ENCODE assay signal across 16 cellular contexts in genomic region chr9:132185164-132186009, GRCh38. TPM values are rescaled to one million over a fixed set of nuclear protein-coding genes. Genes with fewer than 3 reads are reported as not detected.
A peak's percentile ranks its signal among the peaks of the same experiment; 100 is the strongest.
DNase-seq lines count a peak whose midpoint lies in the region; ATAC-seq, FAIRE-seq and TF ChIP-seq lines count a peak whose summit lies in the region.
"Had no signal": no experiment of that assay in that cellular context is flagged by ENCODE, and none has a peak within 500 bp of the region (broad histone marks: within the 10 kb centered on the region; RNA-seq: fewer than 3 reads in every experiment).

No MANE protein-coding gene starts in this region.

- H4K20me1 ChIP-seq in H1 (replicated peaks in 1 of 2; ENCODE audit: control insufficient read depth in 1 of 2, insufficient read depth in 2 of 2, low read length in 2 of 2), result no peaks in the 10 kb centered on the region

- no peak overlapping the region for H2AFZ ChIP-seq in H1 (ENCODE audit: low read length)

- peak overlapping the region; percentile 92 to 97 (median 96) for H3K27ac Mint-ChIP-seq in nephron
- H3K27ac Mint-ChIP-seq: T-cell had no signal

- H4K91ac ChIP-seq in H1 (replicated peaks; ENCODE audit: insufficient read length, low read length), result peak overlapping the region; percentile 44

- no peak for TF ChIP-seq POLR2A in H1 (IDR thresholded peaks at IDR 0.05; ENCODE audit: control extremely low read depth in 1 of 2, low read depth in 2 of 2, low read length in 2 of 2)

- H3K4me2 ChIP-seq in H1 (ENCODE audit: insufficient read depth in 1 of 2, low read depth in 2 of 2, low read length in 2 of 2), result peak overlapping the region; percentile 4 to 37

- H2BK15ac ChIP-seq in H1 (ENCODE audit: low read length), result no peak overlapping the region

- H2AK5ac ChIP-seq in H1 (ENCODE audit: low read depth, low read length), result 0 out of 2 replicates have a peak overlapping the region, but pooled peaks have one; percentile 75

- no peaks in the 10 kb centered on the region for H3K9me3 Mint-ChIP-seq in nephron
- H3K9me3 Mint-ChIP-seq: T-cell had no signal

- H2BK12ac ChIP-seq in H1 (ENCODE audit: low read depth, low read length), result no peak overlapping the region

- no peaks in the 10 kb centered on the region for H3K79me2 ChIP-seq in H1 (ENCODE audit: control insufficient read depth in 1 of 2, insufficient read depth in 2 of 2, low read length in 2 of 2)

- peak overlapping the region; percentile 21 to 55 (median 37) for H3K4me3 Mint-ChIP-seq in nephron
- H3K4me3 Mint-ChIP-seq: naive B cell, T-cell had no signal

- ATAC-seq in GM19467 (IDR thresholded peaks at IDR 0.05; ENCODE audit: unreplicated experiment), result no peak
- ATAC-seq in GM19324 (IDR thresholded peaks at IDR 0.05; ENCODE audit: low FRiP score, unreplicated experiment), result no peak
- ATAC-seq: activated CD4-positive, CD25-positive, alpha-beta regulatory T cell treated with anti-CD3 and anti-CD28 coated beads, Interleukin-2, amount 50 U/mL, for 24 hours; heart left ventricle; T-cell had no signal

- H3K18ac ChIP-seq in H1 (ENCODE audit: extremely low read depth, low read length), result no peak overlapping the region; the same call in 1 of the 2 replicates

- H3K23me2 ChIP-seq in H1 (ENCODE audit: low read depth, low read length), result no peaks in the 10 kb centered on the region

- POLR2A ChIA-PET in H1 (lab: Charles Lee; ENCODE audit: partially characterized antibody), result interaction anchor here (0.6 to 1.4 kb wide), 5 partner anchors 14 to 60 kb away, joined by 3 to 5 read pairs (median 3); no protein-coding TSS in a partner anchor

- no peak overlapping the region for H3K9ac ChIP-seq in H1 (replicated peaks in 1 of 4; ENCODE audit: extremely low read depth in 1 of 4, low read depth in 3 of 4, low read length in 3 of 4)

- H3K4me3 ChIP-seq in H1 (ENCODE audit: extremely low read depth in 1 of 4, insufficient read depth in 2 of 4, low read depth in 3 of 4, low read length in 4 of 4), result peak overlapping the region in 2 of 4 experiments; percentile 19 to 45; a peak in 4 of 8 replicates
- H3K4me3 ChIP-seq: heart left ventricle had no signal

- H3K9me3 ChIP-seq in H1 (ENCODE audit: insufficient read depth in 2 of 2, low read depth in 1 of 2, low read length in 1 of 2), result no peaks in the 10 kb centered on the region
- H3K9me3 ChIP-seq: heart left ventricle had no signal

- H3K56ac ChIP-seq in H1 (replicated peaks; ENCODE audit: insufficient read length, low read depth, low read length), result no peak overlapping the region

- H3K36me3 ChIP-seq in H1 (ENCODE audit: control insufficient read depth in 2 of 4, insufficient read depth in 4 of 4, low read length in 3 of 4), result no peaks in the 10 kb centered on the region
- H3K36me3 ChIP-seq: heart left ventricle had no signal

- H3K23ac ChIP-seq in H1 (ENCODE audit: insufficient read length), result no peak overlapping the region

- peaks cover 8 to 53% (median 35%) of the 10 kb centered on the region in 4 experiments for H3K4me1 ChIP-seq in H1 (replicated peaks in 1 of 4; ENCODE audit: control insufficient read depth in 3 of 4, insufficient read depth in 4 of 4, low read length in 3 of 4)

- DNase-seq in Daoy (ENCODE audit: low read depth) (peak; percentile 46), NCI-H510A (lab: John Stamatoyannopoulos, UW) (peak; percentile 51), H1 (ENCODE audit: low read depth in 1 of 2, low spot score in 2 of 2) (no peak), NCI-H526 treated with DMSO at 0.1 percent for 48 hours (lab: John Stamatoyannopoulos, UW) (no peak)
- DNase-seq in effector CD4-positive, alpha-beta T cell, result no peak
- DNase-seq: activated effector memory CD4-positive, alpha-beta T cell treated with Interleukin-2 at 50 U/mL for 16 hours; heart left ventricle; naive B cell; NCI-H2029 treated with DMSO at 0.1 percent for 48 hours; T-cell had no signal

- H4K8ac ChIP-seq in H1 (ENCODE audit: extremely low read depth, insufficient read depth, low read length), result 0 out of 2 replicates have a peak overlapping the region, but pooled peaks have one; percentile 43

- H3K27ac ChIP-seq in H1 (ENCODE audit: low read depth, low read length), result no peak overlapping the region

- no peak overlapping the region for H2BK120ac ChIP-seq in H1 (replicated peaks; ENCODE audit: low read depth, low read length)

- TF ChIP-seq EP300 in H1 (IDR thresholded peaks at IDR 0.05; ENCODE audit: borderline replicate concordance in 1 of 2, low read depth in 2 of 2, low read length in 2 of 2), result no peak

- H3K27me3 ChIP-seq in H1 (replicated peaks in 1 of 4; ENCODE audit: control insufficient read depth in 3 of 4, extremely low read depth in 1 of 4, insufficient read depth in 3 of 4, low read length in 3 of 4), result peaks cover 0 to 23% (median 16%) of the 10 kb centered on the region in 4 experiments; a peak in 6 of 7 replicates

- CTCF ChIA-PET in H1 (lab: Charles Lee; ENCODE audit: partially characterized antibody), result interaction anchor here (0.6 to 15.4 kb wide), 11 partner anchors 8 to 422 kb away, joined by 3 to 203 read pairs (median 3); no protein-coding TSS in a partner anchor

- H3K27me3 Mint-ChIP-seq in nephron (ENCODE audit: low read depth), result peaks cover 35% of the 10 kb centered on the region

- WGBS in H1 (ENCODE audit: extremely low coverage in 1 of 2, insufficient coverage in 1 of 2, insufficient read length in 1 of 2, insufficient replicate concordance in 2 of 2, low coverage in 1 of 2, low lambda C conversion rate in 2 of 2, missing lambda C conversion rate in 1 of 2), 2 experiments, result 32% methylated on average over 9 of the region's 18 CpGs; no CpG with 5 or more reads in 1 of the 2 experiments

- no peaks in the 10 kb centered on the region for H3K79me1 ChIP-seq in H1 (ENCODE audit: low read depth, low read length)

- H3K4ac ChIP-seq in H1 (replicated peaks; ENCODE audit: insufficient read length, low read depth, low read length), result no peak overlapping the region

- H2BK20ac ChIP-seq in H1 (ENCODE audit: low read length), result no peak overlapping the region; the same call in 1 of the 2 replicates

- H3K36me3 Mint-ChIP-seq in nephron (ENCODE audit: low read depth), result no peaks in the 10 kb centered on the region
- H3K36me3 Mint-ChIP-seq: naive B cell, T-cell had no signal

- no peak overlapping the region for H4K5ac ChIP-seq in H1 (ENCODE audit: insufficient read length, low read depth, low read length)

- no peak for TF ChIP-seq CTCF in H1 (IDR thresholded peaks at IDR 0.05; ENCODE audit: control extremely low read depth in 1 of 3, insufficient read depth in 1 of 3, low read depth in 1 of 3, low read length in 3 of 3)
- TF ChIP-seq CTCF in nephron (IDR thresholded peaks at IDR 0.05; ENCODE audit: unreplicated experiment in 3 of 3), result no peak

- TF ChIP-seq RAD21 in H1 (IDR thresholded peaks at IDR 0.05 in 1 of 2, conservative IDR thresholded peaks at IDR 0.05 in 1 of 2; ENCODE audit: low read depth in 2 of 2, low read length in 2 of 2), result no peak

- no peak overlapping the region; the same call in 1 of the 2 replicates for H2BK5ac ChIP-seq in H1 (ENCODE audit: low read depth, low read length)

- H3K14ac ChIP-seq in H1 (ENCODE audit: insufficient read length), result no peak overlapping the region

- H3K4me1 Mint-ChIP-seq in nephron, result peaks cover 44% of the 10 kb centered on the region
- H3K4me1 Mint-ChIP-seq: T-cell had no signal

- FAIRE-seq in H1 (lab: Jason Lieb, UNC), result no peak
- FAIRE-seq: colon, D721Med had no signal

TF ChIP-seq in H1, 55 proteins besides CTCF, POLR2A, EP300 and RAD21:
- TF ChIP-seq CTBP2 (IDR thresholded peaks at IDR 0.05; ENCODE audit: borderline replicate concordance, insufficient read depth, insufficient read length, low read length), result no peak
- no peak for TF ChIP-seq SRF (IDR thresholded peaks at IDR 0.05; ENCODE audit: low read depth, low read length)
- peak; percentile 19; the same call in 1 of the 2 replicates for TF ChIP-seq EGR1 (IDR thresholded peaks at IDR 0.05; ENCODE audit: borderline replicate concordance, low read depth, low read length)
- TF ChIP-seq SIRT6 (IDR thresholded peaks at IDR 0.05; ENCODE audit: low read length), result no peak
- no peak for TF ChIP-seq NRF1 (IDR thresholded peaks at IDR 0.05; ENCODE audit: low read depth, low read length)

RNA-seq across cellular contexts. Expression of gene NTNG2, which starts 23.5 kb away (rescaled TPM):
- 1.9 and 2.6 TPM in 2 replicates for total RNA-seq in Daoy (2014; rRNA removed; shearing (Covaris generic))
- 0.52 and 1.4 TPM in 2 replicates for total RNA-seq in H1 (2021; fragmentation: NEBNext Ultra II Directional; extraction: Animal tissue kit (Norgen Biotek cat#: 25700))
- 1.2 and 1.5 TPM in 2 replicates for polyA plus RNA-seq in H1 (2011; rRNA removed)
- 2.6 TPM for polyA plus RNA-seq in H1 (2011; cell fraction: cytosol; rRNA removed)
- 2.6 TPM for polyA plus RNA-seq in H1 (2011; cell fraction: nucleus; rRNA removed)
- 0.29 to 2.3 TPM (median 1.3 TPM) in 4 replicates for polyA plus RNA-seq in H1 (2012, experiment 1 of 2)
- 0.37 TPM for polyA plus RNA-seq in H1 (2012, experiment 2 of 2)
- 0.30 TPM for polyA plus RNA-seq in H1 (2013, experiment 1 of 2)
- polyA plus RNA-seq in H1 (2013, experiment 2 of 2), result 0.61 TPM
- polyA minus RNA-seq in H1 (2011; rRNA and poly(A)+ RNA removed), result 0.57 and 0.80 TPM in 2 replicates
- 1.7 TPM for polyA minus RNA-seq in H1 (2011; cell fraction: cytosol; rRNA and poly(A)+ RNA removed)
- polyA minus RNA-seq in H1 (2011; cell fraction: nucleus; rRNA and poly(A)+ RNA removed), result 1.1 TPM

Comparison
In these comparisons a context has a peak if more than half of its experiments do, and no peak if none do; other contexts are left out.
1. DNase-seq: peak in Daoy (single experiment) and NCI-H510A (single experiment); none in H1 (0 of 2), NCI-H526 treated with DMSO at 0.1 percent for 48 hours (single experiment) and effector CD4-positive, alpha-beta T cell (single experiment).